Comparison of ENCODE assay signal across 13 cellular contexts in genomic region chr22:40325315-40325714, GRCh38. TPM values are rescaled to one million over a fixed set of nuclear protein-coding genes. Genes with fewer than 3 reads are reported as not detected.
DNase-seq lines count a peak whose midpoint lies in the region; ATAC-seq and TF ChIP-seq lines count a peak whose summit lies in the region.
"Had no signal": no experiment of that assay in that cellular context is flagged by ENCODE, and none has a peak within 500 bp of the region (broad histone marks: within the 10 kb centered on the region; RNA-seq: fewer than 3 reads in every experiment).

No MANE protein-coding gene starts in this region.

- H3K4me3 ChIP-seq in CD4-positive, alpha-beta memory T cell (ENCODE audit: low read length in 2 of 2): peak overlapping the region in 1 of 2 donors; percentile 43
- no peak overlapping the region for H3K4me3 ChIP-seq in brain microvascular endothelial cell (ENCODE audit: low read depth, low read length)
- H3K4me3 ChIP-seq: coronary artery, thyroid gland had no signal

- H3K9me3 Mint-ChIP-seq in CD4-positive, alpha-beta memory T cell: peaks cover 0 to 3% (median 0%) of the 10 kb centered on the region in 8 donors
- no peaks in the 10 kb centered on the region for H3K9me3 Mint-ChIP-seq in activated CD4-positive, alpha-beta T cell treated with anti-CD3 and anti-CD28 coated beads for 36 hours (ENCODE audit: low read depth)
- H3K9me3 Mint-ChIP-seq: neural crest cell had no signal

- intact Hi-C loops in CD4-positive, alpha-beta memory T cell (cut with micrococcal nuclease): loop anchor here (2.0 kb wide), 1 partner anchor 35 kb away; no protein-coding TSS in a partner anchor
- intact Hi-C loops in activated CD4-positive, alpha-beta T cell treated with anti-CD3 and anti-CD28 coated beads for 36 hours (cut with DNase I, micrococcal nuclease): loop anchor here (1.0 to 2.0 kb wide), 4 partner anchors 9 to 49 kb away; partner anchors contain the start of gene ADSL (in 2 of the 2)

- peak; percentile 88 for ATAC-seq in activated CD4-positive, alpha-beta T cell treated with anti-CD3 and anti-CD28 coated beads for 36 hours
- no peak for ATAC-seq in HG03280 (IDR thresholded peaks at IDR 0.05; ENCODE audit: unreplicated experiment)
- ATAC-seq in GM18868 (IDR thresholded peaks at IDR 0.05; ENCODE audit: unreplicated experiment): no peak

- H3K4me1 Mint-ChIP-seq in CD4-positive, alpha-beta memory T cell: peaks cover 64 to 97% (median 86%) of the 10 kb centered on the region in 4 donors
- peaks cover 92% of the 10 kb centered on the region for H3K4me1 Mint-ChIP-seq in activated CD4-positive, alpha-beta T cell treated with anti-CD3 and anti-CD28 coated beads for 36 hours

- POLR2A ChIA-PET in CD4-positive, alpha-beta memory T cell (lab: Charles Lee; ENCODE audit: partially characterized antibody): interaction anchor here (1.0 to 8.4 kb wide), 6 partner anchors 9 to 281 kb away, joined by 3 to 144 read pairs (median 14); partner anchors contain the start of genes ADSL and TNRC6B
- POLR2A ChIA-PET in activated CD4-positive, alpha-beta T cell treated with anti-CD3 and anti-CD28 coated beads for 36 hours (lab: Charles Lee): interaction anchor here (1.0 to 1.9 kb wide), 2 partner anchors 20 to 23 kb away, joined by 3 to 7 read pairs; no protein-coding TSS in a partner anchor

- CTCF ChIA-PET in CD4-positive, alpha-beta memory T cell (lab: Charles Lee; ENCODE audit: partially characterized antibody): interaction anchor here (0.6 to 10.3 kb wide), 5 partner anchors 8 to 28 kb away, joined by 3 to 123 read pairs (median 7); partner anchors contain the start of gene ADSL
- CTCF ChIA-PET in activated CD4-positive, alpha-beta T cell treated with anti-CD3 and anti-CD28 coated beads for 36 hours (lab: Charles Lee): interaction anchor here (0.6 to 0.7 kb wide), 5 partner anchors 8 to 45 kb away, joined by 3 read pairs; no protein-coding TSS in a partner anchor

- no peaks in the 10 kb centered on the region for H3K27me3 ChIP-seq in CD4-positive, alpha-beta memory T cell (ENCODE audit: insufficient read depth, low read length)
- no peaks in the 10 kb centered on the region for H3K27me3 ChIP-seq in brain microvascular endothelial cell (replicated peaks)
- H3K27me3 ChIP-seq: thyroid gland had no signal

- TF ChIP-seq CTCF in brain microvascular endothelial cell (IDR thresholded peaks at IDR 0.05; ENCODE audit: low read depth, low read length, missing control alignments): no peak

- peak overlapping the region; percentile 79 to 98 (median 96) for H3K27ac Mint-ChIP-seq in CD4-positive, alpha-beta memory T cell
- peak overlapping the region; percentile 95 for H3K27ac Mint-ChIP-seq in activated CD4-positive, alpha-beta T cell treated with anti-CD3 and anti-CD28 coated beads for 36 hours

- peak overlapping the region; percentile 48 for H3K27ac ChIP-seq in CD4-positive, alpha-beta memory T cell (ENCODE audit: low read depth, low read length)
- H3K27ac ChIP-seq in brain microvascular endothelial cell: no peak overlapping the region
- H3K27ac ChIP-seq: coronary artery, thyroid gland had no signal

- H3K9me3 ChIP-seq in CD4-positive, alpha-beta memory T cell (ENCODE audit: control insufficient read depth in 1 of 2, low read length in 2 of 2): no peaks in the 10 kb centered on the region
- H3K9me3 ChIP-seq: thyroid gland had no signal

- DNase-seq in CD4-positive, alpha-beta memory T cell: peak in 3 of 5 donors; percentile 41 to 85 (median 50)
- DNase-seq in activated CD4-positive, alpha-beta T cell treated with anti-CD3 and anti-CD28 coated beads for 36 hours: peak; percentile 87
- peak; percentile 65 for DNase-seq in activated naive CD4-positive, alpha-beta T cell treated with anti-CD3 and anti-CD28 coated beads, Interleukin-2, amount 50 U/mL, for 16 hours
- DNase-seq in stimulated activated CD4-positive, alpha-beta T cell treated with anti-CD3 and anti-CD28 coated beads, Interleukin-1b, Interleukin-23, amount 100 ng/mL, for 4 hours (ENCODE audit: low read depth in 2 of 2): peak; percentile 34 to 45
- DNase-seq in AG08395 (ENCODE audit: low spot score): no peak
- DNase-seq in brain microvascular endothelial cell: no peak
- DNase-seq: hypothalamus, NCI-H2227 treated with DMSO at 0.1 percent for 48 hours, thyroid gland had no signal

- peaks cover 90% of the 10 kb centered on the region for H3K4me1 ChIP-seq in CD4-positive, alpha-beta memory T cell (ENCODE audit: insufficient read depth, low read length)
- H3K4me1 ChIP-seq: thyroid gland had no signal

- H3K36me3 ChIP-seq in CD4-positive, alpha-beta memory T cell (ENCODE audit: insufficient read depth, low read length): peaks cover 23% of the 10 kb centered on the region
- H3K36me3 ChIP-seq in brain microvascular endothelial cell (replicated peaks): peaks cover 14% of the 10 kb centered on the region

- no peaks in the 10 kb centered on the region for H3K27me3 Mint-ChIP-seq in CD4-positive, alpha-beta memory T cell
- no peaks in the 10 kb centered on the region for H3K27me3 Mint-ChIP-seq in activated CD4-positive, alpha-beta T cell treated with anti-CD3 and anti-CD28 coated beads for 36 hours

- in situ Hi-C loops in brain microvascular endothelial cell (cut with HindIII; ENCODE audit: low pct_ligation_motif_present, low sequenced_read_pairs): no loop called here

- H3K4me3 Mint-ChIP-seq in CD4-positive, alpha-beta memory T cell: peak overlapping the region; percentile 70 to 85 (median 82)
- peak overlapping the region; percentile 63 for H3K4me3 Mint-ChIP-seq in activated CD4-positive, alpha-beta T cell treated with anti-CD3 and anti-CD28 coated beads for 36 hours
- H3K4me3 Mint-ChIP-seq: neural crest cell had no signal

- H3K36me3 Mint-ChIP-seq in CD4-positive, alpha-beta memory T cell: peaks cover 48 to 51% of the 10 kb centered on the region in 2 donors
- H3K36me3 Mint-ChIP-seq in activated CD4-positive, alpha-beta T cell treated with anti-CD3 and anti-CD28 coated beads for 36 hours (ENCODE audit: low read depth): peaks cover 28% of the 10 kb centered on the region

RNA-seq across cellular contexts. Expression of gene ADSL, which starts 21.0 kb away (rescaled TPM):
- total RNA-seq in CD4-positive, alpha-beta memory T cell: 10 to 100 TPM; 63.3 to 81.1 TPM
- 100 to 1,000 TPM; 138 to 199 TPM for polyA plus RNA-seq in CD4-positive, alpha-beta memory T cell
- total RNA-seq in activated CD4-positive, alpha-beta T cell treated with anti-CD3 and anti-CD28 coated beads for 36 hours: 100 to 1,000 TPM; 125 to 172 TPM

RNA-seq across cellular contexts. Expression of gene SGSM3, which starts 45.1 kb away (rescaled TPM):
- total RNA-seq in CD4-positive, alpha-beta memory T cell: 10 to 100 TPM; 87.5 to 90.0 TPM
- 10 to 100 TPM; 30.5 to 58.2 TPM for polyA plus RNA-seq in CD4-positive, alpha-beta memory T cell
- 10 to 100 TPM; 52.7 to 53.4 TPM for total RNA-seq in activated CD4-positive, alpha-beta T cell treated with anti-CD3 and anti-CD28 coated beads for 36 hours

Comparison
In these comparisons a context has a peak if more than half of its experiments do, and no peak if none do; other contexts are left out.
1. DNase-seq: peak in CD4-positive, alpha-beta memory T cell (3 of 5), activated CD4-positive, alpha-beta T cell treated with anti-CD3 and anti-CD28 coated beads for 36 hours (single experiment), activated naive CD4-positive, alpha-beta T cell treated with anti-CD3 and anti-CD28 coated beads, Interleukin-2, amount 50 U/mL, for 16 hours (single experiment) and stimulated activated CD4-positive, alpha-beta T cell treated with anti-CD3 and anti-CD28 coated beads, Interleukin-1b, Interleukin-23, amount 100 ng/mL, for 4 hours (2 of 2); none in AG08395 (single experiment) and brain microvascular endothelial cell (single experiment).